In the genomic region with DNA sequence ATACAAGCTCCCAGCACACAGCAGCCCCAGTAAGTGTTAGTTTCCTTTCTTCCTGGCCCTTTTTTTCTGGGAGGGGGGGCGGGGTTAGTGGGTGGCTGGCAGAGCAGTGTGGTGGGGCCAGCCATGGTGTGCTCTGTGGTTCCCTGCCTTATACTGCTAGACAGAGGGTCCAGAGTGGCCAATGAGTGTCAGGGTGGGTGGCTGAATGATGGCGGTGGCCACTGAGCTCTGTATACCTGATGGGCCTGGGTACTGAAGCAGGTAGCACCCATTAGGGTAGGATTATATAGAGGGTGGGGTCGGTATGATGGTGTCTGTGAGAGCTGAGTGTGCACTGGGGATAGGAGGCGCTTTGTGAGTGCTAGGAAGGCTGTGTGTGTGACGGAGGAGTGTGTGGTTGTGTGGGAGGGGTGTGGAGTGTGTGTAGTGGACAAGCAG, we compare ENCODE assay signal across 9 cellular contexts. TPM values are rescaled to one million over a fixed set of nuclear protein-coding genes. Genes with fewer than 3 reads are reported as not detected.
A peak's percentile ranks its signal among the peaks of the same experiment; 100 is the strongest.
DNase-seq lines count a peak whose midpoint lies in the region; ATAC-seq and TF ChIP-seq lines count a peak whose summit lies in the region.
"Had no signal": no experiment of that assay in that cellular context is flagged by ENCODE, and none has a peak within 500 bp of the region (broad histone marks: within the 10 kb centered on the region; RNA-seq: fewer than 3 reads in every experiment).

No MANE protein-coding gene starts in this region.

- peak overlapping the region; percentile 91 for H3K9ac ChIP-seq in Karpas-422 (ENCODE audit: low read length)
- H3K9ac ChIP-seq in rectal smooth muscle tissue (ENCODE audit: low read length): peak overlapping the region; percentile 36

- H3K27ac ChIP-seq in Karpas-422 (ENCODE audit: low read length): peak overlapping the region; percentile 81
- H3K27ac ChIP-seq in esophagus muscularis mucosa (replicated peaks in 1 of 4): peak overlapping the region; percentile 94 to 99 (median 98)
- peak overlapping the region; percentile 82 for H3K27ac ChIP-seq in rectal smooth muscle tissue (ENCODE audit: low read depth, low read length)

- peak overlapping the region; percentile 95 for H3K4me2 ChIP-seq in Karpas-422 (ENCODE audit: low read depth, low read length, poor library complexity, severe bottlenecking)

- H3K27me3 ChIP-seq in Karpas-422 (ENCODE audit: low read length): no peaks in the 10 kb centered on the region
- H3K27me3 ChIP-seq in esophagus muscularis mucosa: no peaks in the 10 kb centered on the region
- H3K27me3 ChIP-seq in rectal smooth muscle tissue (ENCODE audit: control insufficient read depth, insufficient read depth, low read length): no peaks in the 10 kb centered on the region

- H3K36me3 ChIP-seq in Karpas-422 (ENCODE audit: insufficient read depth, low read length): peaks cover 11% of the 10 kb centered on the region; the same call in 1 of the 2 replicates
- H3K36me3 ChIP-seq in esophagus muscularis mucosa: peaks cover 8 to 11% (median 11%) of the 10 kb centered on the region in 4 donors
- H3K36me3 ChIP-seq in rectal smooth muscle tissue (ENCODE audit: control insufficient read depth, insufficient read depth, low read length): peaks cover 6% of the 10 kb centered on the region

- 40% methylated on average over 5 of the region's 5 CpGs for WGBS in esophagus muscularis mucosa

- peaks cover 10% of the 10 kb centered on the region; the same call in 1 of the 2 replicates for H4K20me1 ChIP-seq in Karpas-422 (ENCODE audit: insufficient read depth, low read depth, low read length)

- H3K79me2 ChIP-seq in Karpas-422 (ENCODE audit: low read length): peaks cover 18% of the 10 kb centered on the region

- H3K9me2 ChIP-seq in Karpas-422 (replicated peaks; ENCODE audit: insufficient read depth, low read length): no peaks in the 10 kb centered on the region

- H3K4me1 ChIP-seq in Karpas-422 (ENCODE audit: low read length) (peaks cover 61% of the 10 kb centered on the region), esophagus muscularis mucosa (peaks cover 72 to 86% (median 80%) of the 10 kb centered on the region in 4 donors), rectal smooth muscle tissue (ENCODE audit: control insufficient read depth, insufficient read depth, low read length) (peaks cover 55% of the 10 kb centered on the region)

- peak overlapping the region; percentile 75 for H3K4me3 ChIP-seq in Karpas-422 (ENCODE audit: low read length)
- H3K4me3 ChIP-seq in esophagus muscularis mucosa: peak overlapping the region; percentile 63 to 93 (median 70)
- H3K4me3 ChIP-seq in rectal smooth muscle tissue (ENCODE audit: low read length): peak overlapping the region; percentile 73

- TF ChIP-seq POLR2A in esophagus muscularis mucosa (IDR thresholded peaks at IDR 0.05; ENCODE audit: low read depth): no peak

- no peak overlapping the region for H2AFZ ChIP-seq in Karpas-422 (ENCODE audit: low read length)

- ATAC-seq in left lobe of liver (no peak), GM18858 (IDR thresholded peaks at IDR 0.05; ENCODE audit: unreplicated experiment) (no peak), HG02588 (IDR thresholded peaks at IDR 0.05; ENCODE audit: unreplicated experiment) (no peak)

- TF ChIP-seq EP300 in esophagus muscularis mucosa (IDR thresholded peaks at IDR 0.05): no peak

- DNase-seq in COR-L47 (lab: John Stamatoyannopoulos, UW) (peak; percentile 37), Karpas-422 (no peak), esophagus muscularis mucosa (ENCODE audit: extremely low spot score) (no peak), H4 (ENCODE audit: low spot score) (no peak), left lobe of liver (ENCODE audit: low spot score) (no peak)

- intact Hi-C loops in esophagus muscularis mucosa (cut with DNase I): no loop called here

- no peak for TF ChIP-seq CTCF in esophagus muscularis mucosa (IDR thresholded peaks at IDR 0.05)

- no peaks in the 10 kb centered on the region for H3K9me3 ChIP-seq in Karpas-422 (ENCODE audit: low read length)
- no peaks in the 10 kb centered on the region for H3K9me3 ChIP-seq in esophagus muscularis mucosa

RNA-seq across cellular contexts. Expression of a gene that starts 13.8 kb away (rescaled TPM):
- total RNA-seq in Karpas-422 (2014; rRNA removed; shearing (Covaris generic); ENCODE audit: low replicate concordance): 25.0 and 30.6 TPM in 2 replicates
- total RNA-seq in esophagus muscularis mucosa (10 to 100 TPM; 37.8 to 74.2 (median 56.3) TPM), left lobe of liver (25.2 TPM)
- total RNA-seq in H4 (2014; rRNA removed; shearing (Covaris generic)): 10.8 and 12.1 TPM in 2 replicates

RNA-seq across cellular contexts. Expression of a gene that starts 19.1 kb away (rescaled TPM):
- total RNA-seq in Karpas-422 (2014; rRNA removed; shearing (Covaris generic); ENCODE audit: low replicate concordance): 0.25 and 1.2 TPM in 2 replicates
- total RNA-seq in esophagus muscularis mucosa (under 1 TPM in 2 of 4 donors, not detected in 2; 0.17 to 0.50 TPM), left lobe of liver (0.65 TPM)
- 0.16 and 1.4 TPM in 2 replicates for total RNA-seq in H4 (2014; rRNA removed; shearing (Covaris generic))

RNA-seq across cellular contexts. Expression of a gene that starts 19.6 kb away (rescaled TPM):
- 66.2 and 102 TPM in 2 replicates for total RNA-seq in Karpas-422 (2014; rRNA removed; shearing (Covaris generic); ENCODE audit: low replicate concordance)
- total RNA-seq in esophagus muscularis mucosa: 1 to 10 TPM in 3 of 4 donors, under 1 TPM in 1; 0.83 to 8.6 (median 7.2) TPM
- 78.5 and 112 TPM in 2 replicates for total RNA-seq in H4 (2014; rRNA removed; shearing (Covaris generic))
- 2.2 TPM for total RNA-seq in left lobe of liver

RNA-seq across cellular contexts. Expression of a gene that starts 27.9 kb away (rescaled TPM):
- 36.4 and 53.6 TPM in 2 replicates for total RNA-seq in Karpas-422 (2014; rRNA removed; shearing (Covaris generic); ENCODE audit: low replicate concordance)
- total RNA-seq in esophagus muscularis mucosa: 10 to 100 TPM; 16.6 to 38.8 (median 35.5) TPM
- total RNA-seq in H4 (2014; rRNA removed; shearing (Covaris generic)): 27.1 and 31.1 TPM in 2 replicates
- total RNA-seq in left lobe of liver: 35.9 TPM

RNA-seq across cellular contexts. Expression of a gene that starts 30.3 kb away (rescaled TPM):
- 18.7 and 30.5 TPM in 2 replicates for total RNA-seq in Karpas-422 (2014; rRNA removed; shearing (Covaris generic); ENCODE audit: low replicate concordance)
- total RNA-seq in esophagus muscularis mucosa (not detected), left lobe of liver (not detected)
- total RNA-seq in H4 (2014; rRNA removed; shearing (Covaris generic)): 0.08 TPM in 1 of 2 replicates, not detected in the other
- total RNA-seq: dermis blood vessel endothelial cell had no signal
